8 cellular contexts compared by ENCODE assay signal in the genomic region with DNA sequence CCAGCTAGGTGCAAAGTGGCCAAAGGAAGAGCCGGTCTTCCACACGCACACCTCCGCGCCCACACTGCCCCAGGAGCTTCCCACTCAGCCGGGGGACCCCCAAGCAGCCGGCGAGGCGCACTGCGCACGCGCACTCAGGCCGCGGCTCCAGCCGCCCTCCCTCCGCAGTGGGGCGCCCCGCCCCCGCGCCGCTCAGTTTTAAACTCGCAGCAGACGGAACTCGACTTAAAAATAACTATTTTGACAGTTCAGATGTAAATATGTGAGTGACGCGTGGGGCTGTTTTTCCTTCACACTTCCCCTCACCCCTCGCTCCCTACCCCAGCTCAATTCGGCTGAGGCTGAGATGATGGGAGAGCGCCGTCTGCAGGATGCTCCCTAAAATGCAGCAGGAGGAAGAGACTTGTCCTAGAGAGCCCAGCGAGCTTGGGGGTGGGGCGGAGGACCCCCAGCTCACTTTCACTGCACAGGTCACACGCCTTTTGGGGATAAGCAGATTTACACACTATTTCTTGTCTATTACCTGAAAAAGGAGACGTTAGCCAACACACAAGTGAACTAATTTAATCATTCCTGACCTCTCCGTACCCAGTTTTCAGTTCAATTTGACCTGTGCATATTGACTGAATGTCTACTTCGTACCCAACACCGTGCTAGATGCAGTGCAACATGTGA. TPM values are rescaled to one million over a fixed set of nuclear protein-coding genes. Genes with fewer than 3 reads are reported as not detected.
A peak's percentile ranks its signal among the peaks of the same experiment; 100 is the strongest.
DNase-seq lines count a peak whose midpoint lies in the region; ATAC-seq and TF ChIP-seq lines count a peak whose summit lies in the region.

No MANE protein-coding gene starts in this region.

- H3K4me3 ChIP-seq in colonic mucosa = peak overlapping the region; percentile 48

- H3K36me3 ChIP-seq in colonic mucosa = no peaks in the 10 kb centered on the region

- peak overlapping the region; percentile 16 to 28 for H3K9ac ChIP-seq in colonic mucosa (ENCODE audit: low read depth in 2 of 2, low read length in 2 of 2)

- no peak overlapping the region for H3K27ac Mint-ChIP-seq in CD4-positive, alpha-beta T cell
- H3K27ac Mint-ChIP-seq in IgD-negative memory B cell = peak overlapping the region in 2 of 3 donors; percentile 27 to 72

- H3K27me3 Mint-ChIP-seq in CD4-positive, alpha-beta T cell = peaks cover 35% of the 10 kb centered on the region
- H3K27me3 Mint-ChIP-seq in IgD-negative memory B cell = peaks cover 3% of the 10 kb centered on the region

- H3K27ac ChIP-seq in CD4-positive, alpha-beta T cell (ENCODE audit: low read depth, low read length) = no peak overlapping the region
- no peak overlapping the region for H3K27ac ChIP-seq in colonic mucosa

- peak; percentile 21 to 55 (median 45) for DNase-seq in CD4-positive, alpha-beta T cell
- DNase-seq in activated CD4-positive, alpha-beta T cell treated with anti-CD3 and anti-CD28 coated beads for 4 hours = peak; percentile 42 to 48
- DNase-seq in colonic mucosa = peak; percentile 80
- DNase-seq in left lobe of liver (ENCODE audit: low spot score) = no peak
- peak; percentile 22 for DNase-seq in stimulated activated CD4-positive, alpha-beta T cell treated with anti-CD3 and anti-CD28 coated beads, Interleukin-2, amount 100 ng/mL, for 4 hours (ENCODE audit: low read depth)
- DNase-seq in SHP77 treated with DMSO at 0.1 percent for 48 hours (lab: John Stamatoyannopoulos, UW) = no peak
- no peak for DNase-seq in NCI-H2196 treated with DMSO at 0.1 percent for 48 hours (lab: John Stamatoyannopoulos, UW; ENCODE audit: unreplicated experiment)

- CTCF ChIA-PET in CD4-positive, alpha-beta T cell (lab: Charles Lee) = interaction anchor here (0.6 to 1.7 kb wide), 4 partner anchors 10 to 59 kb away, joined by 3 to 7 read pairs (median 4); no protein-coding TSS in a partner anchor

- peaks cover 7% of the 10 kb centered on the region for H3K4me1 Mint-ChIP-seq in CD4-positive, alpha-beta T cell (ENCODE audit: low read depth)
- H3K4me1 Mint-ChIP-seq in IgD-negative memory B cell = peaks cover 23 to 35% (median 29%) of the 10 kb centered on the region in 3 donors

- intact Hi-C loops in CD4-positive, alpha-beta T cell (cut with DNase I, micrococcal nuclease) = loop anchor here in 1 of 2 experiments (5.0 kb wide), 1 partner anchor 73 kb away; a partner anchor contains a TSS
- intact Hi-C loops in colonic mucosa (cut with DNase I) = loop anchor here (5.0 kb wide), 1 partner anchor 33 kb away; no protein-coding TSS in a partner anchor

- H3K27me3 ChIP-seq in CD4-positive, alpha-beta T cell (ENCODE audit: control insufficient read depth, insufficient read depth, low read length) = no peaks in the 10 kb centered on the region
- H3K27me3 ChIP-seq in colonic mucosa = no peaks in the 10 kb centered on the region

- no peaks in the 10 kb centered on the region for H3K9me3 Mint-ChIP-seq in CD4-positive, alpha-beta T cell
- H3K9me3 Mint-ChIP-seq in IgD-negative memory B cell = no peaks in the 10 kb centered on the region

- peak overlapping the region; percentile 85 for H3K4me3 Mint-ChIP-seq in CD4-positive, alpha-beta T cell
- H3K4me3 Mint-ChIP-seq in IgD-negative memory B cell = peak overlapping the region; percentile 44 to 90 (median 85)

- POLR2A ChIA-PET in CD4-positive, alpha-beta T cell (lab: Charles Lee) = interaction anchor here (0.5 to 1.4 kb wide), 4 partner anchors 10 to 1146 kb away, joined by 3 to 6 read pairs (median 3); no protein-coding TSS in a partner anchor

- peak; percentile 90 for ATAC-seq in CD4-positive, alpha-beta T cell (ENCODE audit: poor library complexity)
- ATAC-seq in left lobe of liver = peak; percentile 71

- peak; percentile 60 for TF ChIP-seq CTCF in CD4-positive, alpha-beta T cell (IDR thresholded peaks at IDR 0.05)
- peak; percentile 69 for TF ChIP-seq CTCF in colonic mucosa (IDR thresholded peaks at IDR 0.05)

- H3K9me3 ChIP-seq in CD4-positive, alpha-beta T cell (ENCODE audit: control insufficient read depth, low read length) = no peaks in the 10 kb centered on the region
- no peaks in the 10 kb centered on the region for H3K9me3 ChIP-seq in colonic mucosa

- H3K4me1 ChIP-seq in colonic mucosa = peaks cover 4% of the 10 kb centered on the region

- H3K36me3 Mint-ChIP-seq in CD4-positive, alpha-beta T cell (ENCODE audit: low read depth) = no peaks in the 10 kb centered on the region
- H3K36me3 Mint-ChIP-seq in IgD-negative memory B cell = no peaks in the 10 kb centered on the region

RNA-seq across cellular contexts. Expression of a gene that starts 8.9 kb away (rescaled TPM):
- total RNA-seq in CD4-positive, alpha-beta T cell = not detected
- polyA plus RNA-seq in IgD-negative memory B cell = not detected
- 1 to 10 TPM in 1 of 2 donors, under 1 TPM in 1; 0.77 to 1.1 TPM for total RNA-seq in colonic mucosa
- not detected for total RNA-seq in left lobe of liver

RNA-seq across cellular contexts. Expression of a gene that starts 25.1 kb away (rescaled TPM):
- total RNA-seq in CD4-positive, alpha-beta T cell = not detected
- polyA plus RNA-seq in IgD-negative memory B cell = not detected
- total RNA-seq in colonic mucosa = under 1 TPM; 0.20 to 0.37 TPM
- total RNA-seq in left lobe of liver = 0.08 TPM

Comparison
In these comparisons a context has a peak if more than half of its experiments do, and no peak if none do; other contexts are left out.
1. DNase-seq: peak in CD4-positive, alpha-beta T cell (10 of 10), activated CD4-positive, alpha-beta T cell treated with anti-CD3 and anti-CD28 coated beads for 4 hours (2 of 2), colonic mucosa (single experiment) and stimulated activated CD4-positive, alpha-beta T cell treated with anti-CD3 and anti-CD28 coated beads, Interleukin-2, amount 100 ng/mL, for 4 hours (single experiment); none in left lobe of liver (single experiment), SHP77 treated with DMSO at 0.1 percent for 48 hours (single experiment) and NCI-H2196 treated with DMSO at 0.1 percent for 48 hours (single experiment).